In the genomic region with DNA sequence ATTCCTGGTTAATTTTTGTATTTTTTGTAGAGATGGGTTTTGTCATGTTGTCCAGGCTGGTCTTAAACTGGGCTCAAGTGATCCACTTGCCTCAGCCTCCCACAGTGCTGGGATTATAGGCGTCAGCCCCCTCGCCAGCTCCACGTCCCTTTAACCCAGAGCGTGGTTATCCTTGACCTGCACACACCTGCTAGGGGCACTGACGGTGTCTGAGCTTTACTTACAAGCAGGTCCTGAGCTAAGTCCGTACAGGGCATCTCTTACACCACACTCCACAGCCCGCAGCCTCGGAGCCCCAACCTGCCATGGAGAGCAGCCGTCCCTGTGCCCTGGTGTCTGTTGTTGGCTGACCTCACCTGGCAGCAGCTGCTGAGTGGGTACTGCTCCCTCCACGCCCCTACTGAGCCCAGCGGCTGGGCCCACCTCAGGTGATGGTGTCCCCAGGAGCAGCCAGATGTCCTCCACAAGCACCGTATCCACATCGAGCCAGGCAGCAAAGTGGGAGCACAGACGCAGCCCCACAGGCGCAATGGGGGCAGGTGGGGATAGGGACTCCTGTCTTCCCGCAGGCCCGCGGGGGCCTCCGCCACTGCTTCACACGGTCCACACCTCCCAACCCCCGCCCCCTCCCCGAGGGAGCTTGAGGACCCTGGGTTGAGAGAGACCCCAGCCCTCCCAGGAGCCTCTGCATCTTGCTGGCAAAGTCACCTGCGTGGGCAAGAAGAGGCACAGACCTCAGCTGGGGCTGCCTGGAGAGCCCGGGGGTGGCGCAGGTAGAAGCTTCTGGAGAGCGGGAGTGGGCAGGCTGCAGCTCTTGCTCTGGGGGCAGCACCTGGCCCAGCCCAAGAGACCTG, we compare ENCODE assay signal across 23 cellular contexts.
"Had no signal": no experiment of that assay in that cellular context is flagged by ENCODE, and none has a peak within 500 bp of the region (broad histone marks: within the 10 kb centered on the region; RNA-seq: fewer than 3 reads in every experiment).

No MANE protein-coding gene starts in this region.

- H3K27me3 ChIP-seq: cardiac muscle cell, neural progenitor cell had no signal

- H3K4me3 ChIP-seq: cardiac muscle cell, esophagus squamous epithelium, gastroesophageal sphincter, left ventricle myocardium inferior, lung, mucosa of descending colon, neural progenitor cell, psoas muscle, skin epidermis, thoracic aorta, transverse colon had no signal

- H2AFZ ChIP-seq: neural progenitor cell, parathyroid adenoma had no signal

- H3K27ac ChIP-seq: cardiac muscle cell, esophagus squamous epithelium, gastroesophageal sphincter, left ventricle myocardium inferior, neural progenitor cell, parathyroid adenoma, psoas muscle, skin epidermis, thoracic aorta, transverse colon had no signal

- H3K9me3 ChIP-seq: esophagus squamous epithelium, gastroesophageal sphincter, left ventricle myocardium inferior, mucosa of descending colon, psoas muscle, thoracic aorta, transverse colon had no signal

- H3K4me2 ChIP-seq: neural progenitor cell had no signal

- H3K4me1 ChIP-seq: esophagus squamous epithelium, left ventricle myocardium inferior, parathyroid adenoma, psoas muscle, transverse colon had no signal

- H3K9ac ChIP-seq: neural progenitor cell, parathyroid adenoma had no signal

- H3K36me3 ChIP-seq: cardiac muscle cell, esophagus squamous epithelium, gastroesophageal sphincter, left ventricle myocardium inferior, neural progenitor cell, thoracic aorta, transverse colon had no signal

- DNase-seq: dermis blood vessel endothelial cell; esophagus squamous epithelium; foreskin fibroblast; glutamatergic neuron; left cardiac atrium; left ventricle myocardium inferior; mesenchymal stem cell; mucosa of descending colon; naive thymus-derived CD8-positive, alpha-beta T cell; occipital lobe; psoas muscle; retina; stimulated activated CD4-positive, alpha-beta T cell treated with anti-CD3 and anti-CD28 coated beads, Interleukin-12 subunit alpha, Interleukin-12 subunit beta, amount 100 ng/mL, for 4 hours; stimulated activated CD4-positive, alpha-beta T cell treated with anti-CD3 and anti-CD28 coated beads, Interleukin-2, amount 100 ng/mL, for 48 hours; stimulated activated naive CD4-positive, alpha-beta T cell treated with Interleukin-2 at 50 U/mL for 16 hours; transverse colon had no signal
